In the genomic region with DNA sequence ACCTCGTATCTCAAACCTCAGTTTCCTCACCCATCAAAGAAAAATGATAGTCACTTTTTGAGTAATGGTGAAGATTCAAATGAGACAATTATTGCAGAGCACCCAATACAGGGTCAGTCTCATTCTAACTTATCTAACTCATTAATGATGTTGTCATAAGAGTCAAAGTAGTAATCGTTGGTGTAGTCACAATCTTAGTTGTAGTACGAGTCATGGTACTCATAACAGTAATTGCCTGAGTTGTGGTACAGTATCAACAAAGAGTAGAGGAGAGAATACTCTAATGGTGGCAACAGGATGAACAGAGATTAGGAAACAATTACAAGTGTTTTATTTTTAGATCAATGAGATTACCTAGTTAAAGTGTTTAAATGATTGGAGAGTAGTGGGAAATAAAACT, we compare ENCODE assay signal across 16 cellular contexts.
DNase-seq lines count a peak whose midpoint lies in the region; ATAC-seq and TF ChIP-seq lines count a peak whose summit lies in the region.
"Had no signal": no experiment of that assay in that cellular context is flagged by ENCODE, and none has a peak within 500 bp of the region (broad histone marks: within the 10 kb centered on the region; RNA-seq: fewer than 3 reads in every experiment).

No MANE protein-coding gene starts in this region.

- intact Hi-C loops in aorta (cut with DNase I): no loop called here

- TF ChIP-seq CTCF in GM12865 (IDR thresholded peaks at IDR 0.05; ENCODE audit: insufficient read depth, low read depth, low read length, missing control alignments): no peak

- no peaks in the 10 kb centered on the region for H3K4me1 ChIP-seq in aorta (ENCODE audit: control insufficient read depth in 1 of 2, insufficient read depth in 2 of 2, low read length in 2 of 2)
- H3K4me1 ChIP-seq: adrenal gland, gastroesophageal sphincter, tibial artery had no signal

- 81 to 82% methylated on average over 3 of the region's 3 CpGs for WGBS in aorta, 2 donors

- H3K4me3 ChIP-seq in GM12865 (ENCODE audit: low read depth, low read length) (no peak overlapping the region), aorta (ENCODE audit: low read length in 2 of 2) (no peak overlapping the region)
- H3K4me3 ChIP-seq: adrenal gland, gastroesophageal sphincter, tibial artery had no signal

- H3K27me3 ChIP-seq in aorta (ENCODE audit: control insufficient read depth in 1 of 2, insufficient read depth in 2 of 2, low read length in 1 of 2): no peaks in the 10 kb centered on the region
- H3K27me3 ChIP-seq: adrenal gland, gastroesophageal sphincter, tibial artery had no signal

- ATAC-seq in GM19372 (IDR thresholded peaks at IDR 0.05; ENCODE audit: low read depth, unreplicated experiment) (peak; percentile 46), HG02678 (IDR thresholded peaks at IDR 0.05; ENCODE audit: unreplicated experiment) (peak; percentile 50), HG03342 (IDR thresholded peaks at IDR 0.05; ENCODE audit: unreplicated experiment) (peak; percentile 78), aorta (ENCODE audit: low FRiP score) (no peak)
- ATAC-seq: gastroesophageal sphincter; natural killer cell treated with Interleukin-12 subunit alpha and Interleukin-12 subunit beta and Interleukin-15 and Interleukin-18, amount 100 ng/mL, for 72 hours had no signal

- no peak overlapping the region for H3K27ac ChIP-seq in aorta (ENCODE audit: low read depth in 1 of 2, low read length in 2 of 2)
- H3K27ac ChIP-seq: adrenal gland, gastroesophageal sphincter, tibial artery had no signal

- H3K9me3 ChIP-seq in aorta (ENCODE audit: control insufficient read depth, low read length): no peaks in the 10 kb centered on the region
- H3K9me3 ChIP-seq: tibial artery had no signal

- H3K36me3 ChIP-seq in aorta (ENCODE audit: control insufficient read depth in 1 of 2, insufficient read depth in 2 of 2, low read length in 1 of 2): no peaks in the 10 kb centered on the region
- H3K36me3 ChIP-seq: adrenal gland, gastroesophageal sphincter, tibial artery had no signal

- DNase-seq in GM12865 (ENCODE audit: low read depth): peak; percentile 47
- no peak for DNase-seq in foreskin melanocyte
- no peak for DNase-seq in aorta
- DNase-seq in T-helper 1 cell: no peak
- DNase-seq in NCI-H187 (lab: John Stamatoyannopoulos, UW): no peak
- DNase-seq: activated CD8-positive, alpha-beta memory T cell treated with anti-CD3 and anti-CD28 coated beads, Interleukin-2, amount 50 U/mL, for 48 hours; adrenal gland; NCI-H510A; Right ventricle myocardium superior; small intestine; tibial artery had no signal
